Comparison of ENCODE assay signal across 8 cellular contexts in genomic region chr15:89575656-89576416, GRCh38. TPM values are rescaled to one million over a fixed set of nuclear protein-coding genes. Genes with fewer than 3 reads are reported as not detected.
DNase-seq lines count a peak whose midpoint lies in the region; ATAC-seq, FAIRE-seq and TF ChIP-seq lines count a peak whose summit lies in the region.

No MANE protein-coding gene starts in this region.

- intact Hi-C loops in MCF 10A (cut with micrococcal nuclease) = no loop called here
- intact Hi-C loops in lower lobe of right lung (cut with DNase I) = no loop called here

- TSS peak; percentile 47 for BruUV-seq in MCF 10A (replicated peaks; lab: Mats Ljungman, UMichigan)

- H3K4me3 Mint-ChIP-seq in MCF 10A (ENCODE audit: unreplicated experiment) = peak overlapping the region; percentile 77

- peaks cover 12% of the 10 kb centered on the region for H3K4me1 ChIP-seq in lower lobe of right lung
- H3K4me1 ChIP-seq in thoracic aorta (ENCODE audit: control insufficient read depth in 1 of 2, low read depth in 2 of 2) = peaks cover 7 to 10% of the 10 kb centered on the region in 2 donors

- CTCF ChIA-PET in HEK293T (lab: Yijun Ruan, JAX) (interaction anchor here (1.0 to 1.5 kb wide), 3 partner anchors 13 to 217 kb away, joined by 3 to 8 read pairs (median 4); no protein-coding TSS in a partner anchor), MCF 10A (lab: Yijun Ruan, JAX) (interaction anchor here (0.6 to 1.6 kb wide), 6 partner anchors 11 to 518 kb away, joined by 3 to 5 read pairs (median 4); no protein-coding TSS in a partner anchor)

- POLR2A ChIA-PET in HEK293T (lab: Yijun Ruan, JAX) (interaction anchor here (0.6 to 2.0 kb wide), 50 partner anchors 8 to 922 kb away, joined by 3 to 44 read pairs (median 4); partner anchors contain the start of gene POLG), MCF 10A (lab: Yijun Ruan, JAX) (interaction anchor here (0.7 to 1.7 kb wide), 7 partner anchors 9 to 241 kb away, joined by 3 to 6 read pairs (median 3); partner anchors contain the start of gene POLG)

- TF ChIP-seq CTCF in MCF 10A (IDR thresholded peaks at IDR 0.05; ENCODE audit: unreplicated experiment) = no peak
- no peak for TF ChIP-seq CTCF in lower lobe of right lung (IDR thresholded peaks at IDR 0.05)
- no peak for TF ChIP-seq CTCF in thoracic aorta (IDR thresholded peaks at IDR 0.05)
- no peak for TF ChIP-seq CTCF in D721Med (IDR thresholded peaks at IDR 0.05; ENCODE audit: insufficient read depth, missing control alignments)

- FAIRE-seq in D721Med (lab: Jason Lieb, UNC) = no peak

- peaks cover 27% of the 10 kb centered on the region for H3K4me1 Mint-ChIP-seq in MCF 10A (ENCODE audit: insufficient read depth, unreplicated experiment)

- peaks cover 11% of the 10 kb centered on the region for H3K27me3 Mint-ChIP-seq in MCF 10A (ENCODE audit: insufficient read depth, unreplicated experiment)

- peak overlapping the region; percentile 86 for H3K4me3 ChIP-seq in lower lobe of right lung
- H3K4me3 ChIP-seq in thoracic aorta = peak overlapping the region; percentile 70

- peak; percentile 7 for DNase-seq in NCI-H2227 (lab: John Stamatoyannopoulos, UW; ENCODE audit: unreplicated experiment)
- no peak for DNase-seq in NCI-H2227 treated with DMSO at 0.1 percent for 48 hours (lab: John Stamatoyannopoulos, UW)
- no peak for DNase-seq in HEK293T (ENCODE audit: extremely low spot score)
- DNase-seq in NCI-H226 = peak; percentile 16
- peak; percentile 28 for DNase-seq in MCF 10A (ENCODE audit: unreplicated experiment)
- DNase-seq in lower lobe of right lung = no peak
- no peak for DNase-seq in thoracic aorta (ENCODE audit: low spot score)
- no peak for DNase-seq in D721Med (ENCODE audit: insufficient read length, low spot score)

- peak; percentile 1 to 3 for ATAC-seq in lower lobe of right lung
- no peak for ATAC-seq in thoracic aorta (ENCODE audit: insufficient number of reproducible peaks, low FRiP score, low read depth)

- no peaks in the 10 kb centered on the region for H3K36me3 Mint-ChIP-seq in MCF 10A (ENCODE audit: insufficient read depth, unreplicated experiment)

- H3K9me3 ChIP-seq in lower lobe of right lung (no peaks in the 10 kb centered on the region), thoracic aorta (no peaks in the 10 kb centered on the region)

- no peaks in the 10 kb centered on the region for H3K9me3 Mint-ChIP-seq in MCF 10A (ENCODE audit: unreplicated experiment)

- H3K27ac ChIP-seq in lower lobe of right lung = no peak overlapping the region
- no peak overlapping the region for H3K27ac ChIP-seq in thoracic aorta

- H3K27me3 ChIP-seq in lower lobe of right lung (ENCODE audit: low read depth) (no peaks in the 10 kb centered on the region), thoracic aorta (replicated peaks; ENCODE audit: insufficient read depth) (no peaks in the 10 kb centered on the region)

- H3K36me3 ChIP-seq in lower lobe of right lung (no peaks in the 10 kb centered on the region), thoracic aorta (no peaks in the 10 kb centered on the region)

- peak overlapping the region; percentile 71 for H3K27ac Mint-ChIP-seq in MCF 10A (ENCODE audit: low read depth, unreplicated experiment)

TF ChIP-seq in HEK293T, 16 proteins besides CTCF, POLR2A, EP300 and RAD21:
- TF ChIP-seq FOXM1 (IDR thresholded peaks at IDR 0.05; ENCODE audit: borderline replicate concordance) (no peak), NFRKB (IDR thresholded peaks at IDR 0.05) (no peak), L3MBTL2 (conservative IDR thresholded peaks at IDR 0.05) (peak; percentile 64), ZNF384 (IDR thresholded peaks at IDR 0.05) (no peak), HDGF (IDR thresholded peaks at IDR 0.05; ENCODE audit: borderline replicate concordance) (no peak), FOXK2 (IDR thresholded peaks at IDR 0.05) (no peak)

RNA-seq across cellular contexts. Expression of gene TICRR, which starts 0.6 kb away (rescaled TPM):
- total RNA-seq in MCF 10A (2022) = 6.6 and 8.5 TPM in 2 replicates
- total RNA-seq in lower lobe of right lung = 0.32 TPM
- not detected for total RNA-seq in thoracic aorta

Comparison
In these comparisons a context has a peak if more than half of its experiments do, and no peak if none do; other contexts are left out.
1. DNase-seq: peak in NCI-H2227 (single experiment), NCI-H226 (single experiment) and MCF 10A (single experiment); none in NCI-H2227 treated with DMSO at 0.1 percent for 48 hours (single experiment), HEK293T (single experiment), lower lobe of right lung (single experiment), thoracic aorta (single experiment) and D721Med (single experiment).